In genomic region chr3:114464548-114464947, GRCh38 we compare ENCODE assay signal across 11 cellular contexts.
DNase-seq lines count a peak whose midpoint lies in the region; ATAC-seq, FAIRE-seq and TF ChIP-seq lines count a peak whose summit lies in the region.
"Had no signal": no experiment of that assay in that cellular context is flagged by ENCODE, and none has a peak within 500 bp of the region (broad histone marks: within the 10 kb centered on the region; RNA-seq: fewer than 3 reads in every experiment).

No MANE protein-coding gene starts in this region.

- DNase-seq in GM12891 (ENCODE audit: insufficient read length, low spot score) (peak; percentile 5), hippocampal formation (lab: John Stamatoyannopoulos, UW) (no peak), NCI-H1930 (lab: John Stamatoyannopoulos, UW) (no peak)
- DNase-seq in stimulated activated CD4-positive, alpha-beta T cell treated with anti-CD3 and anti-CD28 coated beads, Interleukin-15, amount 100 ng/mL, for 24 hours, result no peak
- no peak for DNase-seq in activated CD8-positive, alpha-beta memory T cell treated with anti-CD3 and anti-CD28 coated beads for 24 hours
- DNase-seq: Karpas-422, T-helper 1 cell had no signal

- peak; percentile 92 for ATAC-seq in GM19351 (IDR thresholded peaks at IDR 0.05; ENCODE audit: unreplicated experiment)
- ATAC-seq in HG02759 (IDR thresholded peaks at IDR 0.05; ENCODE audit: unreplicated experiment), result peak; percentile 89
- ATAC-seq in HG03520 (IDR thresholded peaks at IDR 0.05; ENCODE audit: unreplicated experiment), result peak; percentile 89
- ATAC-seq: gastroesophageal sphincter had no signal

- no peak for TF ChIP-seq POLR2A in GM12891 (IDR thresholded peaks at IDR 0.05; ENCODE audit: low read depth, low read length)

- FAIRE-seq in GM12891 (lab: Jason Lieb, UNC), result peak; percentile 66

TF ChIP-seq in GM12891, 5 proteins besides CTCF, POLR2A, EP300 and RAD21:
- TF ChIP-seq POLR2AphosphoS5 (IDR thresholded peaks at IDR 0.05; ENCODE audit: low read depth, low read length) (no peak), SPI1 (IDR thresholded peaks at IDR 0.05; ENCODE audit: low read depth, low read length) (no peak), TAF1 (IDR thresholded peaks at IDR 0.05; ENCODE audit: low read depth, low read length) (no peak), PAX5 (IDR thresholded peaks at IDR 0.05; ENCODE audit: insufficient read depth, low read length, severe bottlenecking) (no peak), POU2F2 (IDR thresholded peaks at IDR 0.05; ENCODE audit: low read depth, low read length) (no peak)
TF ChIP-seq in GM12891: peak in this region for 0.
